ENCODE assay signal across 11 cellular contexts in the genomic region with DNA sequence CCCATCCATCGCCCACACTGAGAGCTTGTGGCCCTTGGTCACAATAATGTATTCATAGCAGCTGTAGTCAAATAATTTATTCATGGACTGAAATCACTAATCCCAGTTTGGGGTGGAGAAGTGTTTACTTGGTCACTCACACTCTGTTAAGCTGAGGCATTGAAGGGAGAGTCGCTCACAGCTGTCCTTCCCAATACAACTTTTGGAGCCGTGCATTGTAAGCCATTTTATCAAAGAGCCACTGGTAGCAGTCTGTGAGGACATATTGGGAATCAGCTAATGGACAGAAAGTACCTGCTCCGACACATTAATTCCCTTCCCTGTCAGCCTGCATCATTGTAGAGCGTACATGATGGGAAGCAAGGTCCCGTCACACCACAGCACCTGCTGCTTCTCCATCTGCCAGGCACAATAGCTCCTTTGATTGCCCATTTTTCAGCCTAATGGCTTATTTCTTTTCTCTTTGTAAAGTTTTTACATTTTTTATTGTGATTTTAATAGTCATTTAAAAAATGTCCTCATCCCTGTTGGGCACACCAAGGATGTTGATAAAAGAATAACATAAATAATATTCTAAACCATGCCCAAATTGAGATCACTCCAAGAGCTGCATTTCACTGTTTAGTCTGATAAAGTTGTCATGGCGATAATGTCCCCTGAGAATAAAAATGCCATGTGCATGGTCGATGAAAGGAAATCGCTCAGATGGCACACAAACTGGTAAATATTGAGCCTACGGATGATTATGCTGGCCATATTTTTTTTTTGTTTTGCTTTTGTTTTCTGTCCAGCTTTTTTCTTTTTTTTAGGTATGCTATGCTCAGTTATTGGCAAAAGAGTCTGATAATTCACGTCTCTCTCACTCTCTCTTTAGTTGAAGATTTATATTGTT.
DNase-seq lines count a peak whose midpoint lies in the region; ATAC-seq and TF ChIP-seq lines count a peak whose summit lies in the region.
"Had no signal": no experiment of that assay in that cellular context is flagged by ENCODE, and none has a peak within 500 bp of the region (broad histone marks: within the 10 kb centered on the region; RNA-seq: fewer than 3 reads in every experiment).

No MANE protein-coding gene starts in this region.

- TF ChIP-seq CTCF in psoas muscle (IDR thresholded peaks at IDR 0.05) (no peak), hepatocyte (IDR thresholded peaks at IDR 0.05; ENCODE audit: poor library complexity) (no peak)

- H3K9me2 ChIP-seq in hepatocyte (replicated peaks; ENCODE audit: insufficient read depth) = no peaks in the 10 kb centered on the region

- H3K9ac ChIP-seq in BLaER1 = no peak overlapping the region

- H3K4me1 ChIP-seq in BLaER1 = peaks cover 22% of the 10 kb centered on the region
- H3K4me1 ChIP-seq in psoas muscle = no peaks in the 10 kb centered on the region
- peaks cover 6% of the 10 kb centered on the region for H3K4me1 ChIP-seq in hepatocyte (ENCODE audit: insufficient read depth)

- H3K27me3 ChIP-seq in BLaER1 (no peaks in the 10 kb centered on the region), psoas muscle (ENCODE audit: insufficient read depth in 3 of 3, low read length in 2 of 3) (no peaks in the 10 kb centered on the region), hepatocyte (no peaks in the 10 kb centered on the region)
- H3K27me3 ChIP-seq: ovary had no signal

- DNase-seq in NCI-H1417 (lab: John Stamatoyannopoulos, UW) (peak; percentile 56 to 92 (median 71)), NCI-H345 treated with DMSO at 0.1 percent for 48 hours (lab: John Stamatoyannopoulos, UW; ENCODE audit: unreplicated experiment) (peak; percentile 54), cerebellum (ENCODE audit: low spot score) (peak; percentile 70), psoas muscle (no peak), hepatocyte (ENCODE audit: low spot score) (no peak)
- DNase-seq: activated naive CD4-positive, alpha-beta T cell treated with anti-CD3 and anti-CD28 coated beads, Interleukin-2, amount 10 ng/mL, durations not matched to agents 7 days and 5 days; ovary had no signal

- no peak for ATAC-seq in psoas muscle
- no peak for ATAC-seq in HG02623 (IDR thresholded peaks at IDR 0.05; ENCODE audit: unreplicated experiment)
- no peak for ATAC-seq in GM19035 (IDR thresholded peaks at IDR 0.05; ENCODE audit: unreplicated experiment)

- H3K9me3 ChIP-seq in BLaER1 (no peaks in the 10 kb centered on the region), psoas muscle (no peaks in the 10 kb centered on the region), hepatocyte (ENCODE audit: low read depth) (no peaks in the 10 kb centered on the region)
- H3K9me3 ChIP-seq: ovary had no signal

- H3K36me3 ChIP-seq in BLaER1 (no peaks in the 10 kb centered on the region), psoas muscle (ENCODE audit: insufficient read depth in 1 of 2, low read depth in 1 of 2) (no peaks in the 10 kb centered on the region), hepatocyte (replicated peaks; ENCODE audit: insufficient read depth, low read depth) (no peaks in the 10 kb centered on the region)
- H3K36me3 ChIP-seq: ovary had no signal

- H4K20me1 ChIP-seq in BLaER1 = no peaks in the 10 kb centered on the region
- no peaks in the 10 kb centered on the region for H4K20me1 ChIP-seq in hepatocyte (ENCODE audit: insufficient read depth, poor library complexity, severe bottlenecking)

- H3K4me3 ChIP-seq in BLaER1 (no peak overlapping the region), psoas muscle (no peak overlapping the region), hepatocyte (no peak overlapping the region)
- H3K4me3 ChIP-seq: ovary had no signal

- H3K79me2 ChIP-seq in hepatocyte = no peaks in the 10 kb centered on the region

- WGBS in psoas muscle, 3 donors = 27 to 34% (median 27%) methylated on average over 11 of the region's 11 CpGs
- 85% methylated on average over 11 of the region's 11 CpGs for WGBS in hepatocyte (ENCODE audit: low lambda C conversion rate, missing lambda C conversion rate)

- intact Hi-C loops in psoas muscle (cut with DNase I) = no loop called here

- H3K4me2 ChIP-seq in BLaER1 (peak overlapping the region; percentile 39), hepatocyte (no peak overlapping the region)

- H3K27ac ChIP-seq in BLaER1 (no peak overlapping the region), psoas muscle (no peak overlapping the region), hepatocyte (no peak overlapping the region)
- H3K27ac ChIP-seq: ovary, VCaP had no signal

- H2AFZ ChIP-seq in hepatocyte = no peak overlapping the region

Comparison
In these comparisons a context has a peak if more than half of its experiments do, and no peak if none do; other contexts are left out.
1. DNase-seq: peak in NCI-H1417 (3 of 3), NCI-H345 treated with DMSO at 0.1 percent for 48 hours (single experiment) and cerebellum (single experiment); none in psoas muscle (0 of 2) and hepatocyte (single experiment).